8 cellular contexts compared by ENCODE assay signal in the genomic region with DNA sequence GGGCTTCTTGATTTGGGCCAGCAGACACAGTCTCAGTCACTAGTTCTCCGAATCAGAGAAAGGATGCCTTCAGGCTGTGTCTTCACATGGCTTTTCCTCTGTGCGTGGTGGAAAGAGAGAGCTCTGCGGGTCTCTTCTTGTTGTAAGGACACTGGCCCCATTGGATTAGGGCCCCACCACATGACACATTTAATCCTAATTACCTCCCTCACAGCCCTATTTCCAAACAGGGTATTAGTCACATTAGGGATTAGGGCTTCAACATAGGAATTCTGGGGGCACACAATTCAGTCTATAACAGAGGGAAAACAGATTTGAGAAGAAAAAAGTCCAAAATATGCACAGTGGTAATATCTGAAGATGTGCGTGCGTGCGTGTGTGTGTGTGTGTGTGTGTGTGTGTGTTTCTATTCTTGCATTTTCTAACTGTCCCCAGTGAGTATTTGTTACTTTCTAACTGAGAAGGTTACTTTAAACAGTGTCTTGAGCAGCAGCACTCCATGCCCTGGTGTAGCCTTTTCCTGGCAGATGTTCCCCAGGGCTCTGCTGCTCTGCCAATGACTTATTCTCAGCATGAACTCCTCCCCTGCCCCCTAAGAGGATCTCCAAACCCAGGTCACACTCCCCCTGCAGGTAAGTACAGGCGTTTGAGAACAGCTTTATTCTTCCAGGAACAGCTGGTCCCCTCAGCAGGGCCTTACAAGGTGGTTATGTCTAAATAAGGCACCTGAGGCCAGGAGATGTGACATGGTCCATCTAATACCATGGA.
DNase-seq lines count a peak whose midpoint lies in the region; ATAC-seq and TF ChIP-seq lines count a peak whose summit lies in the region.

No MANE protein-coding gene starts in this region.

- no peaks in the 10 kb centered on the region for H3K9me3 ChIP-seq in CD4-positive, alpha-beta T cell (ENCODE audit: control insufficient read depth, low read length)

- H3K4me3 ChIP-seq in skeletal muscle cell (ENCODE audit: low read depth, low read length) = no peak overlapping the region

- DNase-seq in CD4-positive, alpha-beta T cell = peak in 9 of 10 experiments; percentile 31 to 61 (median 35)
- DNase-seq in HuH-7 (ENCODE audit: low spot score) (peak; percentile 63), erythroblast (lab: John Stamatoyannopoulos, UW) (peak; percentile 73 to 75), skeletal muscle cell (ENCODE audit: low read depth) (peak; percentile 7)
- DNase-seq in activated CD4-positive, alpha-beta T cell treated with anti-CD3 and anti-CD28 coated beads for 36 hours = peak; percentile 65

- H3K4me3 Mint-ChIP-seq in CD4-positive, alpha-beta T cell = peak overlapping the region; percentile 12
- H3K4me3 Mint-ChIP-seq in activated CD4-positive, alpha-beta T cell treated with anti-CD3 and anti-CD28 coated beads for 36 hours = no peak overlapping the region

- CTCF ChIA-PET in CD4-positive, alpha-beta T cell (lab: Charles Lee) = interaction anchor here (0.7 to 1.3 kb wide), 7 partner anchors 40 to 217 kb away, joined by 3 to 9 read pairs (median 3); partner anchors contain the start of gene RPL39L
- CTCF ChIA-PET in activated CD4-positive, alpha-beta T cell treated with anti-CD3 and anti-CD28 coated beads for 36 hours (lab: Charles Lee) = interaction anchor here (0.6 to 6.2 kb wide), 8 partner anchors 8 to 613 kb away, joined by 3 to 41 read pairs (median 3); no protein-coding TSS in a partner anchor

- H3K4me1 Mint-ChIP-seq in CD4-positive, alpha-beta T cell (ENCODE audit: low read depth) = peaks cover 74% of the 10 kb centered on the region
- H3K4me1 Mint-ChIP-seq in activated CD4-positive, alpha-beta T cell treated with anti-CD3 and anti-CD28 coated beads for 36 hours = peaks cover 61% of the 10 kb centered on the region

- TF ChIP-seq CTCF in CD4-positive, alpha-beta T cell (IDR thresholded peaks at IDR 0.05) = peak; percentile 38

- no peak for TF ChIP-seq POLR2A in erythroblast (IDR thresholded peaks at IDR 0.05; ENCODE audit: low read length)

- intact Hi-C loops in CD4-positive, alpha-beta T cell (cut with DNase I, micrococcal nuclease) = loop anchor here (1.0 to 5.0 kb wide), 5 partner anchors 39 to 218 kb away; partner anchors contain the start of gene ST6GAL1 (in 2 of the 2)
- intact Hi-C loops in activated CD4-positive, alpha-beta T cell treated with anti-CD3 and anti-CD28 coated beads for 36 hours (cut with DNase I, micrococcal nuclease) = loop anchor here in 1 of 2 experiments (2.0 kb wide), 1 partner anchor 218 kb away; no protein-coding TSS in a partner anchor

- ATAC-seq in CD4-positive, alpha-beta T cell (ENCODE audit: poor library complexity) = peak; percentile 91
- ATAC-seq in GM19035 (IDR thresholded peaks at IDR 0.05; ENCODE audit: unreplicated experiment) = peak; percentile 29
- peak; percentile 74 for ATAC-seq in activated CD4-positive, alpha-beta T cell treated with anti-CD3 and anti-CD28 coated beads for 36 hours
- ATAC-seq in GM21526 (IDR thresholded peaks at IDR 0.05; ENCODE audit: low FRiP score, unreplicated experiment) = no peak
- no peak for ATAC-seq in HG03378 (IDR thresholded peaks at IDR 0.05; ENCODE audit: unreplicated experiment)

- POLR2A ChIA-PET in CD4-positive, alpha-beta T cell (lab: Charles Lee) = interaction anchor here (1.0 to 2.0 kb wide), 4 partner anchors 21 to 135 kb away, joined by 3 to 11 read pairs (median 4); no protein-coding TSS in a partner anchor
- POLR2A ChIA-PET in activated CD4-positive, alpha-beta T cell treated with anti-CD3 and anti-CD28 coated beads for 36 hours (lab: Charles Lee) = no interaction called here

- H3K27me3 ChIP-seq in CD4-positive, alpha-beta T cell (ENCODE audit: control insufficient read depth, insufficient read depth, low read length) = no peaks in the 10 kb centered on the region

- no peaks in the 10 kb centered on the region for H3K27me3 Mint-ChIP-seq in CD4-positive, alpha-beta T cell
- H3K27me3 Mint-ChIP-seq in activated CD4-positive, alpha-beta T cell treated with anti-CD3 and anti-CD28 coated beads for 36 hours = no peaks in the 10 kb centered on the region

- no peak overlapping the region for H3K27ac ChIP-seq in CD4-positive, alpha-beta T cell (ENCODE audit: low read depth, low read length)

- H3K36me3 Mint-ChIP-seq in CD4-positive, alpha-beta T cell (ENCODE audit: low read depth) = peaks cover 93% of the 10 kb centered on the region
- peaks cover 64% of the 10 kb centered on the region for H3K36me3 Mint-ChIP-seq in activated CD4-positive, alpha-beta T cell treated with anti-CD3 and anti-CD28 coated beads for 36 hours (ENCODE audit: low read depth)

- no peaks in the 10 kb centered on the region for H3K9me3 Mint-ChIP-seq in CD4-positive, alpha-beta T cell
- H3K9me3 Mint-ChIP-seq in activated CD4-positive, alpha-beta T cell treated with anti-CD3 and anti-CD28 coated beads for 36 hours (ENCODE audit: low read depth) = no peaks in the 10 kb centered on the region

- peak overlapping the region; percentile 86 for H3K27ac Mint-ChIP-seq in CD4-positive, alpha-beta T cell
- H3K27ac Mint-ChIP-seq in activated CD4-positive, alpha-beta T cell treated with anti-CD3 and anti-CD28 coated beads for 36 hours = peak overlapping the region; percentile 61

Comparison
In these comparisons a context has a peak if more than half of its experiments do, and no peak if none do; other contexts are left out.
1. ATAC-seq: peak in CD4-positive, alpha-beta T cell (single experiment), GM19035 (single experiment) and activated CD4-positive, alpha-beta T cell treated with anti-CD3 and anti-CD28 coated beads for 36 hours (single experiment); none in GM21526 (single experiment) and HG03378 (single experiment).
2. DNase-seq: peak in every context shown above with its lines; median percentile 74 in erythroblast; 65 in activated CD4-positive, alpha-beta T cell treated with anti-CD3 and anti-CD28 coated beads for 36 hours; 63 in HuH-7; 35 in CD4-positive, alpha-beta T cell; 7 in skeletal muscle cell.